In the genomic region with DNA sequence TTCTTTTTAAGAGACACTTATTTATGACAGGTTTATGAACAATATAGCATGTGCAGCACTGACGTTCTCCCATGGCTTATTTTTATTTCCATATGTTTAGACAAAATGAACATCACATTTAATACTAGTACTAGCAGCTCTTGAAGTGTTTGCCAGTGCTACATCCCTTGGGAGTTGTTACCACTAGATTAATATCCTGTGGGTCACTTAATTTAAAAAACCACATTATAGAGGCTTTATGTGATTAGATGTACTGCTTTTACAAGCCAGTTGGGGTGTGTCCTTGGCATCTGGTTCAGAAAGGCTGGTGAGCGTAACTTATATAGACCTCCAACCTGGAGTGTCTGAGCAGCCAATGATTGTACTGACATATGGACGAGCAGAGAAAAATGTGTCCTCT, we compare ENCODE assay signal across 23 cellular contexts.
DNase-seq lines count a peak whose midpoint lies in the region; ATAC-seq lines count a peak whose summit lies in the region.
"Had no signal": no experiment of that assay in that cellular context is flagged by ENCODE, and none has a peak within 500 bp of the region (broad histone marks: within the 10 kb centered on the region; RNA-seq: fewer than 3 reads in every experiment).

No MANE protein-coding gene starts in this region.

- DNase-seq in NCI-H2081 (lab: John Stamatoyannopoulos, UW) (peak; percentile 30 to 56), NCI-H82 (lab: John Stamatoyannopoulos, UW) (peak; percentile 92), left colon (no peak), dermis blood vessel endothelial cell (no peak), ureter (ENCODE audit: low spot score) (no peak)
- DNase-seq in NK-92 treated with Interleukin-12 subunit alpha and Interleukin-12 subunit beta, amount 100 ng/mL, for 24 hours (lab: John Stamatoyannopoulos, UW) = no peak
- DNase-seq: activated CD4-positive, alpha-beta T cell treated with anti-CD3 and anti-CD28 coated beads for 4 hours; activated CD8-positive, alpha-beta memory T cell treated with anti-CD3 and anti-CD28 coated beads, Interleukin-2, amount 10 ng/mL, durations not matched to agents 7 days and 5 days; activated naive CD4-positive, alpha-beta T cell treated with anti-CD3 and anti-CD28 coated beads, Interleukin-2, amount 10 ng/mL, durations not matched to agents 7 days and 5 days; CD4-positive, CD25-positive, alpha-beta regulatory T cell; HCEC 1CT; immature natural killer cell; left ventricle myocardium superior; MG63; NCI-H1436 treated with DMSO at 0.1 percent for 48 hours; posterior cingulate gyrus; SIG-M5; stimulated activated CD4-positive, alpha-beta T cell treated with anti-CD3 and anti-CD28 coated beads, Interleukin-15, amount 100 ng/mL, for 24 hours; T-helper 1 cell; upper lobe of left lung had no signal

- no peaks in the 10 kb centered on the region for H3K9me3 ChIP-seq in BLaER1 treated with 17β-estradiol and CSF1 and Interleukin-3, amounts not matched to agents 10 nM and 100 nM (replicated peaks in 1 of 11)
- H3K9me3 ChIP-seq: MG63, upper lobe of left lung had no signal

- no peaks in the 10 kb centered on the region for H4K20me1 ChIP-seq in BLaER1 treated with 17β-estradiol and CSF1 and Interleukin-3, amounts not matched to agents 10 nM and 100 nM

- ATAC-seq in left colon = peak; percentile 42
- ATAC-seq: activated CD8-positive, alpha-beta memory T cell treated with anti-CD3 and anti-CD28 coated beads, Interleukin-2, amount 10 ng/mL, durations not matched to agents 7 days and 5 days; left ventricle myocardium superior; natural killer cell treated with Interleukin-12 subunit alpha and Interleukin-12 subunit beta and Interleukin-15 and Interleukin-18, amount 100 ng/mL, for 72 hours; sciatic nerve had no signal

- H3K4me1 ChIP-seq in BLaER1 treated with 17β-estradiol and CSF1 and Interleukin-3, amounts not matched to agents 10 nM and 100 nM = peaks cover 0 to 43% (median 32%) of the 10 kb centered on the region in 10 experiments; a peak in 16 of 20 replicates
- H3K4me1 ChIP-seq: upper lobe of left lung had no signal

- H3K9ac ChIP-seq in BLaER1 treated with 17β-estradiol and CSF1 and Interleukin-3, amounts not matched to agents 10 nM and 100 nM = no peak overlapping the region

- intact Hi-C loops in left colon (cut with DNase I, micrococcal nuclease) = no loop called here

- H3K4me3 ChIP-seq in BLaER1 treated with 17β-estradiol and CSF1 and Interleukin-3, amounts not matched to agents 10 nM and 100 nM = no peak overlapping the region
- H3K4me3 ChIP-seq: MG63, upper lobe of left lung had no signal

- peak overlapping the region in 6 of 11 experiments; percentile 34 to 61 (median 47); a peak in 11 of 22 replicates for H3K4me2 ChIP-seq in BLaER1 treated with 17β-estradiol and CSF1 and Interleukin-3, amounts not matched to agents 10 nM and 100 nM

- H3K27me3 ChIP-seq in BLaER1 treated with 17β-estradiol and CSF1 and Interleukin-3, amounts not matched to agents 10 nM and 100 nM = no peaks in the 10 kb centered on the region
- H3K27me3 ChIP-seq: MG63, upper lobe of left lung had no signal

- H3K36me3 ChIP-seq in BLaER1 treated with 17β-estradiol and CSF1 and Interleukin-3, amounts not matched to agents 10 nM and 100 nM = no peaks in the 10 kb centered on the region
- H3K36me3 ChIP-seq: MG63, upper lobe of left lung had no signal

- H3K27ac ChIP-seq in BLaER1 treated with 17β-estradiol and CSF1 and Interleukin-3, amounts not matched to agents 10 nM and 100 nM = no peak overlapping the region
- H3K27ac ChIP-seq: upper lobe of left lung had no signal

Comparison
In these comparisons a context has a peak if more than half of its experiments do, and no peak if none do; other contexts are left out.
1. DNase-seq: peak in NCI-H2081 (2 of 2) and NCI-H82 (single experiment); none in left colon (0 of 2), dermis blood vessel endothelial cell (single experiment), ureter (single experiment) and NK-92 treated with Interleukin-12 subunit alpha and Interleukin-12 subunit beta, amount 100 ng/mL, for 24 hours (single experiment).